Comparison of ENCODE assay signal across 1 cellular context in genomic region chr22:42299586-42300285, GRCh38.
A peak's percentile ranks its signal among the peaks of the same experiment; 100 is the strongest.
TF ChIP-seq lines count a peak whose summit lies in the region.

No MANE protein-coding gene starts in this region.

TF ChIP-seq in GM12878, 131 proteins besides CTCF, POLR2A, EP300 and RAD21 (continued from another document):
- no peak for TF ChIP-seq BCLAF1 (IDR thresholded peaks at IDR 0.05)
- TF ChIP-seq BHLHE40 (IDR thresholded peaks at IDR 0.05; ENCODE audit: borderline replicate concordance in 1 of 2, low read depth in 2 of 2, low read length in 1 of 2): peak; percentile 88 to 94
- no peak for TF ChIP-seq RBBP5 (conservative IDR thresholded peaks at IDR 0.05)
- peak; percentile 75 for TF ChIP-seq RUNX3 (IDR thresholded peaks at IDR 0.05; ENCODE audit: low read length)
- no peak for TF ChIP-seq ZBED1 (IDR thresholded peaks at IDR 0.05; ENCODE audit: borderline replicate concordance)
- TF ChIP-seq CHD2 (IDR thresholded peaks at IDR 0.05; ENCODE audit: borderline replicate concordance, low read depth, low read length): 0 out of 2 replicates have a peak, but pooled peaks have one; percentile 14
- peak; percentile 82 for TF ChIP-seq USF1 (IDR thresholded peaks at IDR 0.05; ENCODE audit: borderline replicate concordance, extremely low read length, insufficient read depth, low read depth, low read length)
- TF ChIP-seq SRF (IDR thresholded peaks at IDR 0.05; ENCODE audit: low read depth in 2 of 2, low read length in 2 of 2): no peak
- TF ChIP-seq CEBPZ (IDR thresholded peaks at IDR 0.05; ENCODE audit: low read depth, low read length): no peak
- TF ChIP-seq ATF3 (IDR thresholded peaks at IDR 0.05; ENCODE audit: borderline replicate concordance, extremely low read depth, low read depth, low read length): peak; percentile 59; the same call in 1 of the 2 replicates
- no peak for TF ChIP-seq HCFC1 (IDR thresholded peaks at IDR 0.05; ENCODE audit: low read length)
- no peak for TF ChIP-seq FOXK2 (IDR thresholded peaks at IDR 0.05)
- peak; percentile 17 to 36; a peak in 1 of 4 replicates for TF ChIP-seq IKZF2 (IDR thresholded peaks at IDR 0.05)
- TF ChIP-seq USF2 (IDR thresholded peaks at IDR 0.05; ENCODE audit: borderline replicate concordance, low read depth, low read length): peak; percentile 20; the same call in 1 of the 2 replicates
- peak; percentile 6 for TF ChIP-seq SP1 (IDR thresholded peaks at IDR 0.05; ENCODE audit: low read depth, low read length)
- TF ChIP-seq CHD4 (IDR thresholded peaks at IDR 0.05): no peak
- peak; percentile 37; the same call in 1 of the 2 replicates for TF ChIP-seq EED (IDR thresholded peaks at IDR 0.05; ENCODE audit: low read depth)
- TF ChIP-seq RB1 (IDR thresholded peaks at IDR 0.05; ENCODE audit: borderline replicate concordance): no peak
- TF ChIP-seq MAX (IDR thresholded peaks at IDR 0.05; ENCODE audit: low read depth, low read length): 0 out of 2 replicates have a peak, but pooled peaks have one; percentile 20
- TF ChIP-seq ZNF622 (IDR thresholded peaks at IDR 0.05): no peak
- TF ChIP-seq PAX8 (IDR thresholded peaks at IDR 0.05): no peak
- TF ChIP-seq TBL1XR1 (IDR thresholded peaks at IDR 0.05; ENCODE audit: low read depth, low read length): no peak
- no peak for TF ChIP-seq ZNF384 (IDR thresholded peaks at IDR 0.05; ENCODE audit: borderline replicate concordance, low read depth, low read length)
- 0 out of 2 replicates have a peak, but pooled peaks have one; percentile 6 for TF ChIP-seq CREM (IDR thresholded peaks at IDR 0.05; ENCODE audit: low read depth)
- TF ChIP-seq NFIC (IDR thresholded peaks at IDR 0.05; ENCODE audit: low read depth, low read length): no peak
